ENCODE assay signal across 17 cellular contexts in the genomic region with DNA sequence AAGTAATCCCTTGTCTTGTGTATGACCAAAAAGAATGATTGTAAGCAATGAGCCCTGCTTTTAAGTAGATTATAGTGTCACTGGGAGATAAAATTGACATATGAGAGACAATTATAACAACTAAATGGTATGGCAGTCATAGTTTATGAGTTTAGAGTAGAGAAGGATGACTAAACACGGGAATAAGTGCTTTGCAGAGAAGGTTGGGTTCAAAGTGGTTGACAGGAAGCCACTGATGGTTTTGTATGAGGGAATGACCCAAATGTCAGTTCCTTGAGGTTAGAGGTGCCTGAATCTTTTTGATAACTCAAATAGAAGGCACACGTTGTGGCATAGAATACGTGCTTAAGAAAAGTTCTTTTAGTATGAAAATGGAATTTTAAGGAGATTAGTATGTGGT.
A peak's percentile ranks its signal among the peaks of the same experiment; 100 is the strongest.
DNase-seq lines count a peak whose midpoint lies in the region; ATAC-seq and TF ChIP-seq lines count a peak whose summit lies in the region.
"Had no signal": no experiment of that assay in that cellular context is flagged by ENCODE, and none has a peak within 500 bp of the region (broad histone marks: within the 10 kb centered on the region; RNA-seq: fewer than 3 reads in every experiment).

No MANE protein-coding gene starts in this region.

- no peaks in the 10 kb centered on the region for H3K36me3 Mint-ChIP-seq in activated naive CD8-positive, alpha-beta T cell treated with anti-CD3 and anti-CD28 coated beads, Interleukin-2, amount 10 ng/mL, durations not matched to agents 7 days and 5 days
- no peaks in the 10 kb centered on the region for H3K36me3 Mint-ChIP-seq in activated naive CD8-positive, alpha-beta T cell treated with anti-CD3 and anti-CD28 coated beads, Interleukin-2, amount 50 U/mL, for 24 hours (ENCODE audit: low read depth)
- peaks cover 4% of the 10 kb centered on the region; the same call in 1 of the 2 replicates for H3K36me3 Mint-ChIP-seq in HFFc6 (ENCODE audit: low read depth)
- no peaks in the 10 kb centered on the region for H3K36me3 Mint-ChIP-seq in activated CD4-positive, alpha-beta memory T cell treated with anti-CD3 and anti-CD28 coated beads, Interleukin-2, amount 10 ng/mL, durations not matched to agents 7 days and 5 days (ENCODE audit: low read depth)

- ATAC-seq in activated naive CD8-positive, alpha-beta T cell treated with anti-CD3 and anti-CD28 coated beads, Interleukin-2, amount 10 ng/mL, durations not matched to agents 7 days and 5 days (ENCODE audit: low read depth) = peak; percentile 36
- ATAC-seq in activated naive CD8-positive, alpha-beta T cell treated with anti-CD3 and anti-CD28 coated beads, Interleukin-2, amount 50 U/mL, for 24 hours = no peak
- no peak for ATAC-seq in GM18858 (IDR thresholded peaks at IDR 0.05; ENCODE audit: unreplicated experiment)
- ATAC-seq: GM23338, HCT116, HepG2 had no signal

- CTCF ChIA-PET in activated CD4-positive, alpha-beta memory T cell treated with anti-CD3 and anti-CD28 coated beads, Interleukin-2, amount 10 ng/mL, durations not matched to agents 7 days and 5 days (lab: Charles Lee) = no interaction called here

- H3K4me1 Mint-ChIP-seq in activated naive CD8-positive, alpha-beta T cell treated with anti-CD3 and anti-CD28 coated beads, Interleukin-2, amount 10 ng/mL, durations not matched to agents 7 days and 5 days = peaks cover 4% of the 10 kb centered on the region
- H3K4me1 Mint-ChIP-seq in activated naive CD8-positive, alpha-beta T cell treated with anti-CD3 and anti-CD28 coated beads, Interleukin-2, amount 50 U/mL, for 24 hours = peaks cover 2% of the 10 kb centered on the region
- H3K4me1 Mint-ChIP-seq in HFFc6 (ENCODE audit: low read depth) = peaks cover 60% of the 10 kb centered on the region
- no peaks in the 10 kb centered on the region for H3K4me1 Mint-ChIP-seq in activated CD4-positive, alpha-beta memory T cell treated with anti-CD3 and anti-CD28 coated beads, Interleukin-2, amount 10 ng/mL, durations not matched to agents 7 days and 5 days

- no peak for DNase-seq in activated naive CD8-positive, alpha-beta T cell treated with anti-CD3 and anti-CD28 coated beads, Interleukin-2, amount 10 ng/mL, durations not matched to agents 7 days and 5 days
- no peak for DNase-seq in activated naive CD8-positive, alpha-beta T cell treated with anti-CD3 and anti-CD28 coated beads, Interleukin-2, amount 50 U/mL, for 24 hours
- DNase-seq in HFFc6 (no peak), amniotic epithelial cell (ENCODE audit: low read depth) (peak; percentile 19), retinal pigment epithelial cell (ENCODE audit: low read depth) (peak; percentile 56), AG08395 (ENCODE audit: low spot score) (no peak)
- no peak for DNase-seq in activated CD4-positive, alpha-beta memory T cell treated with anti-CD3 and anti-CD28 coated beads, Interleukin-2, amount 10 ng/mL, durations not matched to agents 7 days and 5 days
- DNase-seq: ACHN; AML-193; Caco-2; CD4-positive, alpha-beta T cell; GDM1; H7 had no signal

- no peak overlapping the region for H3K4me3 ChIP-seq in retinal pigment epithelial cell (ENCODE audit: low read length)
- H3K4me3 ChIP-seq: GM23338 had no signal

- peaks cover 9% of the 10 kb centered on the region for H3K27me3 Mint-ChIP-seq in activated naive CD8-positive, alpha-beta T cell treated with anti-CD3 and anti-CD28 coated beads, Interleukin-2, amount 10 ng/mL, durations not matched to agents 7 days and 5 days
- H3K27me3 Mint-ChIP-seq in activated naive CD8-positive, alpha-beta T cell treated with anti-CD3 and anti-CD28 coated beads, Interleukin-2, amount 50 U/mL, for 24 hours = peaks cover 5% of the 10 kb centered on the region
- no peaks in the 10 kb centered on the region; the same call in 1 of the 2 replicates for H3K27me3 Mint-ChIP-seq in HFFc6 (ENCODE audit: insufficient read depth)
- H3K27me3 Mint-ChIP-seq in activated CD4-positive, alpha-beta memory T cell treated with anti-CD3 and anti-CD28 coated beads, Interleukin-2, amount 10 ng/mL, durations not matched to agents 7 days and 5 days = peaks cover 3% of the 10 kb centered on the region

- POLR2A ChIA-PET in activated naive CD8-positive, alpha-beta T cell treated with anti-CD3 and anti-CD28 coated beads, Interleukin-2, amount 10 ng/mL, durations not matched to agents 7 days and 5 days (lab: Charles Lee) = no interaction called here
- POLR2A ChIA-PET in activated CD4-positive, alpha-beta memory T cell treated with anti-CD3 and anti-CD28 coated beads, Interleukin-2, amount 10 ng/mL, durations not matched to agents 7 days and 5 days (lab: Charles Lee) = no interaction called here

- H3K9me3 Mint-ChIP-seq in activated naive CD8-positive, alpha-beta T cell treated with anti-CD3 and anti-CD28 coated beads, Interleukin-2, amount 10 ng/mL, durations not matched to agents 7 days and 5 days = peaks cover 8% of the 10 kb centered on the region
- H3K9me3 Mint-ChIP-seq in activated naive CD8-positive, alpha-beta T cell treated with anti-CD3 and anti-CD28 coated beads, Interleukin-2, amount 50 U/mL, for 24 hours = peaks cover 4% of the 10 kb centered on the region
- H3K9me3 Mint-ChIP-seq in HFFc6 = no peaks in the 10 kb centered on the region
- H3K9me3 Mint-ChIP-seq in activated CD4-positive, alpha-beta memory T cell treated with anti-CD3 and anti-CD28 coated beads, Interleukin-2, amount 10 ng/mL, durations not matched to agents 7 days and 5 days = no peaks in the 10 kb centered on the region
- H3K9me3 Mint-ChIP-seq: CD4-positive, alpha-beta T cell had no signal

- TF ChIP-seq CTCF in HFFc6 (IDR thresholded peaks at IDR 0.05) = no peak
- no peak for TF ChIP-seq CTCF in retinal pigment epithelial cell (conservative IDR thresholded peaks at IDR 0.05; ENCODE audit: low read depth, low read length)

- H3K4me3 Mint-ChIP-seq in activated naive CD8-positive, alpha-beta T cell treated with anti-CD3 and anti-CD28 coated beads, Interleukin-2, amount 10 ng/mL, durations not matched to agents 7 days and 5 days = no peak overlapping the region
- H3K4me3 Mint-ChIP-seq in activated naive CD8-positive, alpha-beta T cell treated with anti-CD3 and anti-CD28 coated beads, Interleukin-2, amount 50 U/mL, for 24 hours = no peak overlapping the region
- no peak overlapping the region for H3K4me3 Mint-ChIP-seq in HFFc6
- no peak overlapping the region for H3K4me3 Mint-ChIP-seq in activated CD4-positive, alpha-beta memory T cell treated with anti-CD3 and anti-CD28 coated beads, Interleukin-2, amount 10 ng/mL, durations not matched to agents 7 days and 5 days
- H3K4me3 Mint-ChIP-seq: CD4-positive, alpha-beta T cell; GM23338 had no signal

- no peak overlapping the region for H3K27ac Mint-ChIP-seq in activated naive CD8-positive, alpha-beta T cell treated with anti-CD3 and anti-CD28 coated beads, Interleukin-2, amount 10 ng/mL, durations not matched to agents 7 days and 5 days
- H3K27ac Mint-ChIP-seq in activated naive CD8-positive, alpha-beta T cell treated with anti-CD3 and anti-CD28 coated beads, Interleukin-2, amount 50 U/mL, for 24 hours = no peak overlapping the region
- peak overlapping the region; percentile 1; the same call in 1 of the 2 replicates for H3K27ac Mint-ChIP-seq in HFFc6
- no peak overlapping the region for H3K27ac Mint-ChIP-seq in activated CD4-positive, alpha-beta memory T cell treated with anti-CD3 and anti-CD28 coated beads, Interleukin-2, amount 10 ng/mL, durations not matched to agents 7 days and 5 days
- H3K27ac Mint-ChIP-seq: CD4-positive, alpha-beta T cell; GM23338 had no signal

Comparison
In these comparisons a context has a peak if more than half of its experiments do, and no peak if none do; other contexts are left out.
1. DNase-seq: peak in amniotic epithelial cell (single experiment) and retinal pigment epithelial cell (single experiment); none in activated naive CD8-positive, alpha-beta T cell treated with anti-CD3 and anti-CD28 coated beads, Interleukin-2, amount 10 ng/mL, durations not matched to agents 7 days and 5 days (single experiment), activated naive CD8-positive, alpha-beta T cell treated with anti-CD3 and anti-CD28 coated beads, Interleukin-2, amount 50 U/mL, for 24 hours (single experiment), HFFc6 (single experiment), activated CD4-positive, alpha-beta memory T cell treated with anti-CD3 and anti-CD28 coated beads, Interleukin-2, amount 10 ng/mL, durations not matched to agents 7 days and 5 days (single experiment) and AG08395 (single experiment).